In the genomic region with DNA sequence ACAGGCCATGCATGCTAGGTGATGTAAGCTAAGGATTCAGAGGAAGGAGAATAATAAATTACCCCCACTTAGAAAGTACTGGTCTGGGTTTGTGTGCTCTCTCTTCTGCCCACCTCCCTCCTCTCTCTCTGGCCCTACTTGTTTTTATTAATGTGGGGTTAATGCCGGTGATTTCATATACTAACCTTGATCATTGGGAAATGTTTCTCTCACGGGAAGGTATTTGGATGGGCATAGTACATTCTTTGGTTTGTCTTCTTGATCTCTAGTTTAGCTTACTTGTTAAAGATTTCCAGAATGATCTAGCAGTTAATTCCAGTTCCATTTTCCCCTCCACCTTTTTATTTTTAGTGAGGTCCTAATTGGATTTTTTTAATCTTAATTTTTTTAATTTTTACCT, we compare ENCODE assay signal across 2 cellular contexts.
TF ChIP-seq lines count a peak whose summit lies in the region.

No MANE protein-coding gene starts in this region.

TF ChIP-seq in liver, 16 proteins besides CTCF, POLR2A, EP300 and RAD21:
- TF ChIP-seq YY1 (IDR thresholded peaks at IDR 0.05) = peak; percentile 30
- peak; percentile 30 for TF ChIP-seq SP1 (IDR thresholded peaks at IDR 0.05)
- no peak for TF ChIP-seq TAF1 (conservative IDR thresholded peaks at IDR 0.05)
- no peak for TF ChIP-seq JUND (IDR thresholded peaks at IDR 0.05)
- no peak for TF ChIP-seq EGR1 (IDR thresholded peaks at IDR 0.05; ENCODE audit: low read depth in 2 of 2)
- peak; percentile 21 for TF ChIP-seq HNF4G (IDR thresholded peaks at IDR 0.05)
- peak; percentile 70 for TF ChIP-seq RXRA (IDR thresholded peaks at IDR 0.05)
- TF ChIP-seq, protein P1, sequence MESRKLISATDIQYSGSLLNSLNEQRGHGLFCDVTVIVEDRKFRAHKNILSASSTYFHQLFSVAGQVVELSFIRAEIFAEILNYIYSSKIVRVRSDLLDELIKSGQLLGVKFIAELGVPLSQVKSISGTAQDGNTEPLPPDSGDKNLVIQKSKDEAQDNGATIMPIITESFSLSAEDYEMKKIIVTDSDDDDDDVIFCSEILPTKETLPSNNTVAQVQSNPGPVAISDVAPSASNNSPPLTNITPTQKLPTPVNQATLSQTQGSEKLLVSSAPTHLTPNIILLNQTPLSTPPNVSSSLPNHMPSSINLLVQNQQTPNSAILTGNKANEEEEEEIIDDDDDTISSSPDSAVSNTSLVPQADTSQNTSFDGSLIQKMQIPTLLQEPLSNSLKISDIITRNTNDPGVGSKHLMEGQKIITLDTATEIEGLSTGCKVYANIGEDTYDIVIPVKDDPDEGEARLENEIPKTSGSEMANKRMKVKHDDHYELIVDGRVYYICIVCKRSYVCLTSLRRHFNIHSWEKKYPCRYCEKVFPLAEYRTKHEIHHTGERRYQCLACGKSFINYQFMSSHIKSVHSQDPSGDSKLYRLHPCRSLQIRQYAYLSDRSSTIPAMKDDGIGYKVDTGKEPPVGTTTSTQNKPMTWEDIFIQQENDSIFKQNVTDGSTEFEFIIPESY (IDR thresholded peaks at IDR 0.05) = peak; percentile 27
- TF ChIP-seq, protein P2, sequence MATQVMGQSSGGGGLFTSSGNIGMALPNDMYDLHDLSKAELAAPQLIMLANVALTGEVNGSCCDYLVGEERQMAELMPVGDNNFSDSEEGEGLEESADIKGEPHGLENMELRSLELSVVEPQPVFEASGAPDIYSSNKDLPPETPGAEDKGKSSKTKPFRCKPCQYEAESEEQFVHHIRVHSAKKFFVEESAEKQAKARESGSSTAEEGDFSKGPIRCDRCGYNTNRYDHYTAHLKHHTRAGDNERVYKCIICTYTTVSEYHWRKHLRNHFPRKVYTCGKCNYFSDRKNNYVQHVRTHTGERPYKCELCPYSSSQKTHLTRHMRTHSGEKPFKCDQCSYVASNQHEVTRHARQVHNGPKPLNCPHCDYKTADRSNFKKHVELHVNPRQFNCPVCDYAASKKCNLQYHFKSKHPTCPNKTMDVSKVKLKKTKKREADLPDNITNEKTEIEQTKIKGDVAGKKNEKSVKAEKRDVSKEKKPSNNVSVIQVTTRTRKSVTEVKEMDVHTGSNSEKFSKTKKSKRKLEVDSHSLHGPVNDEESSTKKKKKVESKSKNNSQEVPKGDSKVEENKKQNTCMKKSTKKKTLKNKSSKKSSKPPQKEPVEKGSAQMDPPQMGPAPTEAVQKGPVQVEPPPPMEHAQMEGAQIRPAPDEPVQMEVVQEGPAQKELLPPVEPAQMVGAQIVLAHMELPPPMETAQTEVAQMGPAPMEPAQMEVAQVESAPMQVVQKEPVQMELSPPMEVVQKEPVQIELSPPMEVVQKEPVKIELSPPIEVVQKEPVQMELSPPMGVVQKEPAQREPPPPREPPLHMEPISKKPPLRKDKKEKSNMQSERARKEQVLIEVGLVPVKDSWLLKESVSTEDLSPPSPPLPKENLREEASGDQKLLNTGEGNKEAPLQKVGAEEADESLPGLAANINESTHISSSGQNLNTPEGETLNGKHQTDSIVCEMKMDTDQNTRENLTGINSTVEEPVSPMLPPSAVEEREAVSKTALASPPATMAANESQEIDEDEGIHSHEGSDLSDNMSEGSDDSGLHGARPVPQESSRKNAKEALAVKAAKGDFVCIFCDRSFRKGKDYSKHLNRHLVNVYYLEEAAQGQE (IDR thresholded peaks at IDR 0.05) = no peak
- TF ChIP-seq HNF4A (conservative IDR thresholded peaks at IDR 0.05) = peak; percentile 74 to 76

TF ChIP-seq in HepG2, 621 proteins besides CTCF, POLR2A, EP300 and RAD21:
- TF ChIP-seq AGO2 (optimal IDR thresholded peaks at IDR 0.05; ENCODE audit: low read depth, low read length) = no peak
- no peak for TF ChIP-seq KLF15 (CRISPR knock-in tag; IDR thresholded peaks at IDR 0.05; ENCODE audit: borderline replicate concordance)
- TF ChIP-seq, protein P3, sequence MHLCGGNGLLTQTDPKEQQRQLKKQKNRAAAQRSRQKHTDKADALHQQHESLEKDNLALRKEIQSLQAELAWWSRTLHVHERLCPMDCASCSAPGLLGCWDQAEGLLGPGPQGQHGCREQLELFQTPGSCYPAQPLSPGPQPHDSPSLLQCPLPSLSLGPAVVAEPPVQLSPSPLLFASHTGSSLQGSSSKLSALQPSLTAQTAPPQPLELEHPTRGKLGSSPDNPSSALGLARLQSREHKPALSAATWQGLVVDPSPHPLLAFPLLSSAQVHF (CRISPR knock-in tag; IDR thresholded peaks at IDR 0.05) = no peak
- TF ChIP-seq TCF12 (IDR thresholded peaks at IDR 0.05) = no peak
- TF ChIP-seq TCF12 (CRISPR knock-in tag; IDR thresholded peaks at IDR 0.05) = no peak
- TF ChIP-seq ZNF343 (CRISPR knock-in tag; IDR thresholded peaks at IDR 0.05) = no peak
- TF ChIP-seq, protein P4, sequence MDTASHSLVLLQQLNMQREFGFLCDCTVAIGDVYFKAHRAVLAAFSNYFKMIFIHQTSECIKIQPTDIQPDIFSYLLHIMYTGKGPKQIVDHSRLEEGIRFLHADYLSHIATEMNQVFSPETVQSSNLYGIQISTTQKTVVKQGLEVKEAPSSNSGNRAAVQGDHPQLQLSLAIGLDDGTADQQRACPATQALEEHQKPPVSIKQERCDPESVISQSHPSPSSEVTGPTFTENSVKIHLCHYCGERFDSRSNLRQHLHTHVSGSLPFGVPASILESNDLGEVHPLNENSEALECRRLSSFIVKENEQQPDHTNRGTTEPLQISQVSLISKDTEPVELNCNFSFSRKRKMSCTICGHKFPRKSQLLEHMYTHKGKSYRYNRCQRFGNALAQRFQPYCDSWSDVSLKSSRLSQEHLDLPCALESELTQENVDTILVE (CRISPR knock-in tag; IDR thresholded peaks at IDR 0.05) = no peak
- TF ChIP-seq, protein P5, sequence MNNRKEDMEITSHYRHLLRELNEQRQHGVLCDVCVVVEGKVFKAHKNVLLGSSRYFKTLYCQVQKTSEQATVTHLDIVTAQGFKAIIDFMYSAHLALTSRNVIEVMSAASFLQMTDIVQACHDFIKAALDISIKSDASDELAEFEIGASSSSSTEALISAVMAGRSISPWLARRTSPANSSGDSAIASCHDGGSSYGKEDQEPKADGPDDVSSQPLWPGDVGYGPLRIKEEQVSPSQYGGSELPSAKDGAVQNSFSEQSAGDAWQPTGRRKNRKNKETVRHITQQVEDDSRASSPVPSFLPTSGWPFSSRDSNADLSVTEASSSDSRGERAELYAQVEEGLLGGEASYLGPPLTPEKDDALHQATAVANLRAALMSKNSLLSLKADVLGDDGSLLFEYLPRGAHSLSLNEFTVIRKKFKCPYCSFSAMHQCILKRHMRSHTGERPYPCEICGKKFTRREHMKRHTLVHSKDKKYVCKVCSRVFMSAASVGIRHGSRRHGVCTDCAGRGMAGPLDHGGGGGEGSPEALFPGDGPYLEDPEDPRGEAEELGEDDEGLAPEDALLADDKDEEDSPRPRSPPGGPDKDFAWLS (CRISPR knock-in tag; IDR thresholded peaks at IDR 0.05; ENCODE audit: borderline replicate concordance) = no peak
- TF ChIP-seq, protein P6, sequence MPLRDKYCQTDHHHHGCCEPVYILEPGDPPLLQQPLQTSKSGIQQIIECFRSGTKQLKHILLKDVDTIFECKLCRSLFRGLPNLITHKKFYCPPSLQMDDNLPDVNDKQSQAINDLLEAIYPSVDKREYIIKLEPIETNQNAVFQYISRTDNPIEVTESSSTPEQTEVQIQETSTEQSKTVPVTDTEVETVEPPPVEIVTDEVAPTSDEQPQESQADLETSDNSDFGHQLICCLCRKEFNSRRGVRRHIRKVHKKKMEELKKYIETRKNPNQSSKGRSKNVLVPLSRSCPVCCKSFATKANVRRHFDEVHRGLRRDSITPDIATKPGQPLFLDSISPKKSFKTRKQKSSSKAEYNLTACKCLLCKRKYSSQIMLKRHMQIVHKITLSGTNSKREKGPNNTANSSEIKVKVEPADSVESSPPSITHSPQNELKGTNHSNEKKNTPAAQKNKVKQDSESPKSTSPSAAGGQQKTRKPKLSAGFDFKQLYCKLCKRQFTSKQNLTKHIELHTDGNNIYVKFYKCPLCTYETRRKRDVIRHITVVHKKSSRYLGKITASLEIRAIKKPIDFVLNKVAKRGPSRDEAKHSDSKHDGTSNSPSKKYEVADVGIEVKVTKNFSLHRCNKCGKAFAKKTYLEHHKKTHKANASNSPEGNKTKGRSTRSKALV (CRISPR knock-in tag; IDR thresholded peaks at IDR 0.05) = no peak
- TF ChIP-seq ZNF768 (CRISPR knock-in tag; IDR thresholded peaks at IDR 0.05) = no peak
- TF ChIP-seq SP5 (CRISPR knock-in tag; IDR thresholded peaks at IDR 0.05; ENCODE audit: borderline replicate concordance, low read depth) = no peak
- TF ChIP-seq BRCA1 (CRISPR knock-in tag; IDR thresholded peaks at IDR 0.05) = no peak
- TF ChIP-seq ZNF138 (CRISPR knock-in tag; IDR thresholded peaks at IDR 0.05; ENCODE audit: low read depth) = no peak
- TF ChIP-seq, protein P7, sequence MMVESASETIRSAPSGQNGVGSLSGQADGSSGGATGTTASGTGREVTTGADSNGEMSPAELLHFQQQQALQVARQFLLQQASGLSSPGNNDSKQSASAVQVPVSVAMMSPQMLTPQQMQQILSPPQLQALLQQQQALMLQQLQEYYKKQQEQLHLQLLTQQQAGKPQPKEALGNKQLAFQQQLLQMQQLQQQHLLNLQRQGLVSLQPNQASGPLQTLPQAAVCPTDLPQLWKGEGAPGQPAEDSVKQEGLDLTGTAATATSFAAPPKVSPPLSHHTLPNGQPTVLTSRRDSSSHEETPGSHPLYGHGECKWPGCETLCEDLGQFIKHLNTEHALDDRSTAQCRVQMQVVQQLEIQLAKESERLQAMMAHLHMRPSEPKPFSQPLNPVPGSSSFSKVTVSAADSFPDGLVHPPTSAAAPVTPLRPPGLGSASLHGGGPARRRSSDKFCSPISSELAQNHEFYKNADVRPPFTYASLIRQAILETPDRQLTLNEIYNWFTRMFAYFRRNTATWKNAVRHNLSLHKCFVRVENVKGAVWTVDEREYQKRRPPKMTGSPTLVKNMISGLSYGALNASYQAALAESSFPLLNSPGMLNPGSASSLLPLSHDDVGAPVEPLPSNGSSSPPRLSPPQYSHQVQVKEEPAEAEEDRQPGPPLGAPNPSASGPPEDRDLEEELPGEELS (CRISPR knock-in tag; IDR thresholded peaks at IDR 0.05) = no peak
- TF ChIP-seq SMAD9 (CRISPR knock-in tag; IDR thresholded peaks at IDR 0.05) = no peak
- no peak for TF ChIP-seq ZNF703 (CRISPR knock-in tag; IDR thresholded peaks at IDR 0.05; ENCODE audit: borderline replicate concordance)
